In genomic region chr1:97417661-97418060, GRCh38 we compare ENCODE assay signal across 34 cellular contexts.
"Had no signal": no experiment of that assay in that cellular context is flagged by ENCODE, and none has a peak within 500 bp of the region (broad histone marks: within the 10 kb centered on the region; RNA-seq: fewer than 3 reads in every experiment).

No MANE protein-coding gene starts in this region.

- H3K4me3 ChIP-seq: MG63 had no signal

- H3K36me3 ChIP-seq: MG63 had no signal

- H3K9ac ChIP-seq: KMS-11 had no signal

- H3K4me2 ChIP-seq: KMS-11 had no signal

- DNase-seq: Kasumi-1, MG63, MM.1S, MV-4-11, NCI-H1048, NCI-H1092, NCI-H1092 treated with DMSO at 0.1 percent for 48 hours, NCI-H1105, NCI-H1105 treated with DMSO at 0.1 percent for 48 hours, NCI-H1417, NCI-H1417 treated with DMSO at 0.1 percent for 48 hours, NCI-H1436, NCI-H1436 treated with DMSO at 0.1 percent for 48 hours, NCI-H146, NCI-H1694, NCI-H1694 treated with DMSO at 0.1 percent for 48 hours, NCI-H187, NCI-H187 treated with DMSO at 0.1 percent for 48 hours, NCI-H1930, NCI-H2029, NCI-H2029 treated with DMSO at 0.1 percent for 48 hours, NCI-H2081, NCI-H2081 treated with DMSO at 0.1 percent for 48 hours, NCI-H2107, NCI-H2171, NCI-H2171 treated with DMSO at 0.1 percent for 48 hours, NCI-H2227 treated with DMSO at 0.1 percent for 48 hours, NCI-H226, NCI-H345, NCI-H446, NCI-H446 treated with DMSO at 0.1 percent for 48 hours, NCI-H510A, NCI-H510A treated with DMSO at 0.1 percent for 48 hours had no signal

- H3K27ac ChIP-seq: KMS-11 had no signal

- H3K27me3 ChIP-seq: MG63 had no signal

- H3K9me3 ChIP-seq: MG63 had no signal
